8 cellular contexts compared by ENCODE assay signal in the genomic region with DNA sequence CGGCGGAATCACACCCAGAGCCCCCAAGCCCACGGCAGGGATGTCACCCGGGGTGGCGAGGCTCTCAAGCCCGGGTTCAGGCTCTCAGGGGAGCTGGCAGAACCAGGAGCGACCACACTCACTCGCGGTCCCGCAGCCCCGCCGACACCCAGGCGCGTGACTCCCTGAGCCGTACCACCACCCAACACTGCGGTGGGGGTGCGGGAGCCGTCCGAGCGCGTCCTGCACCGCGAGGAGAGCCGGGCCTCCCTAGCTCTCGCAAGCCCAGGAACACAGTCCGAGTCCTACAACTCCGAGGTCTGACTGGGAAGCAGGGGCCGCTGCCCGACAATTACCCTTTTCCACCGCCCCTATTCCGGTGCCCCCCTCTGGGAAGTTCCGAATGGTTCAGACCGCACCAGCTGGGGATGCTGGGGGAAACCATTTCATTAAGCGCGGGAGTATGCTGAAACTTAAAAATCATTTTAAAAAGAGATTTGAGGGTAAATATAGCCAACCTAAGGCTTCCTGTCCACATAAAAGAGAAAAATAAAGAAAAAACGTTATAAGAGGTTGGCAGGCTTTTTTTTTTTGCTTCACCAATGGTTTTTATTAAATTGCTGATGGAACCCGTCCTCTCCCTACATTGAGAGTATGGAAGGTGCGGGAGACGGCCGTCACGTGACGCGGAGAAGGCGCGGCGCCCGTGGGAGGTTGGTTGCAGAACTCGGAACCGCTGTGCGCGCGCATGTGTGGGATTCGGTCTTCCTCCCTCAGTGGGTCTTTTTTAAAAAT. TPM values are rescaled to one million over a fixed set of nuclear protein-coding genes. Genes with fewer than 3 reads are reported as not detected.
DNase-seq lines count a peak whose midpoint lies in the region; ATAC-seq lines count a peak whose summit lies in the region.

A gene with protein sequence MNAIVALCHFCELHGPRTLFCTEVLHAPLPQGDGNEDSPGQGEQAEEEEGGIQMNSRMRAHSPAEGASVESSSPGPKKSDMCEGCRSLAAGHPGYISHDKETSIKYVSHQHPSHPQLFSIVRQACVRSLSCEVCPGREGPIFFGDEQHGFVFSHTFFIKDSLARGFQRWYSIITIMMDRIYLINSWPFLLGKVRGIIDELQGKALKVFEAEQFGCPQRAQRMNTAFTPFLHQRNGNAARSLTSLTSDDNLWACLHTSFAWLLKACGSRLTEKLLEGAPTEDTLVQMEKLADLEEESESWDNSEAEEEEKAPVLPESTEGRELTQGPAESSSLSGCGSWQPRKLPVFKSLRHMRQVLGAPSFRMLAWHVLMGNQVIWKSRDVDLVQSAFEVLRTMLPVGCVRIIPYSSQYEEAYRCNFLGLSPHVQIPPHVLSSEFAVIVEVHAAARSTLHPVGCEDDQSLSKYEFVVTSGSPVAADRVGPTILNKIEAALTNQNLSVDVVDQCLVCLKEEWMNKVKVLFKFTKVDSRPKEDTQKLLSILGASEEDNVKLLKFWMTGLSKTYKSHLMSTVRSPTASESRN (minus strand): TSS at position 143 of the 774 bp plus-strand sequence. CDS start 9,031 bp downstream, outside the sequence.

- peak; percentile 78 for ATAC-seq in GM21528 (IDR thresholded peaks at IDR 0.05; ENCODE audit: low FRiP score, unreplicated experiment)

- DNase-seq in DMS114 treated with DMSO at 0.1 percent for 48 hours (lab: John Stamatoyannopoulos, UW; ENCODE audit: unreplicated experiment) (peak; percentile 16), HuH-7.5 (ENCODE audit: low spot score) (peak; percentile 73), OCI-M1 (lab: John Stamatoyannopoulos, UW) (peak; percentile 88), activated T-cell treated with anti-CD3 and anti-CD28 coated beads for 48 hours (ENCODE audit: low read depth) (peak; percentile 84), epithelial cell of prostate (ENCODE audit: low read depth, low spot score) (peak; percentile 27), mucosa of gallbladder (ENCODE audit: low spot score) (peak; percentile 92)
- DNase-seq in stimulated activated CD8-positive, alpha-beta memory T cell treated with anti-CD3 and anti-CD28 coated beads, Interleukin-4, amount 100 ng/mL, for 24 hours (ENCODE audit: low read depth) = peak; percentile 88

- peak within 1 kb of the TSS; percentile 69 for H3K27ac ChIP-seq in epithelial cell of prostate

RNA-seq across cellular contexts. Expression of the gene that starts here (rescaled TPM):
- 110 TPM for total RNA-seq in mucosa of gallbladder

Comparison
In these comparisons a context has a peak if more than half of its experiments do, and no peak if none do; other contexts are left out.
1. Peak in every context shown above with its lines: DNase-seq, ATAC-seq and H3K27ac ChIP-seq.
2. DNase-seq: peak in every context shown above with its lines; median percentile 92 in mucosa of gallbladder; 88 in OCI-M1; 88 in stimulated activated CD8-positive, alpha-beta memory T cell treated with anti-CD3 and anti-CD28 coated beads, Interleukin-4, amount 100 ng/mL, for 24 hours; 84 in activated T-cell treated with anti-CD3 and anti-CD28 coated beads for 48 hours; 73 in HuH-7.5; 27 in epithelial cell of prostate; 16 in DMS114 treated with DMSO at 0.1 percent for 48 hours.